In genomic region chr19:4567584-4568071, GRCh38 we compare ENCODE assay signal across 1 cellular context.
TF ChIP-seq lines count a peak whose summit lies in the region.

No MANE protein-coding gene starts in this region.

TF ChIP-seq in WTC11, 78 proteins besides CTCF, POLR2A, EP300 and RAD21 (continued from another document):
- TF ChIP-seq ZNF532 (CRISPR knock-in tag; IDR thresholded peaks at IDR 0.05; ENCODE audit: borderline replicate concordance): 0 out of 2 replicates have a peak, but pooled peaks have one; percentile 69
- TF ChIP-seq FOXP1 (CRISPR knock-in tag; IDR thresholded peaks at IDR 0.05; ENCODE audit: borderline replicate concordance): no peak
- TF ChIP-seq CREM (CRISPR knock-in tag; IDR thresholded peaks at IDR 0.05): no peak
- 0 out of 2 replicates have a peak, but pooled peaks have one; percentile 77 for TF ChIP-seq EMX1 (CRISPR knock-in tag; IDR thresholded peaks at IDR 0.05)
- TF ChIP-seq TCF7 (CRISPR knock-in tag; IDR thresholded peaks at IDR 0.05; ENCODE audit: low read depth): no peak
- TF ChIP-seq GRHL2 (CRISPR knock-in tag; IDR thresholded peaks at IDR 0.05; ENCODE audit: insufficient replicate concordance, severe bottlenecking): no peak
- TF ChIP-seq SMAD3 (CRISPR knock-in tag; IDR thresholded peaks at IDR 0.05; ENCODE audit: borderline replicate concordance): no peak
